In genomic region chr18:49849331-49850217, GRCh38 we compare ENCODE assay signal across 9 cellular contexts. TPM values are rescaled to one million over a fixed set of nuclear protein-coding genes. Genes with fewer than 3 reads are reported as not detected.
DNase-seq lines count a peak whose midpoint lies in the region; ATAC-seq and TF ChIP-seq lines count a peak whose summit lies in the region.
"Had no signal": no experiment of that assay in that cellular context is flagged by ENCODE, and none has a peak within 500 bp of the region (broad histone marks: within the 10 kb centered on the region; RNA-seq: fewer than 3 reads in every experiment).

No MANE protein-coding gene starts in this region.

- H3K9me3 ChIP-seq in esophagus squamous epithelium, result no peaks in the 10 kb centered on the region

- H3K9me3 Mint-ChIP-seq in activated CD4-positive, alpha-beta T cell treated with anti-CD3 and anti-CD28 coated beads, Interleukin-2, amount 10 ng/mL, durations not matched to agents 24 days and 14 days, result no peaks in the 10 kb centered on the region

- no peak for ATAC-seq in HG02973 (IDR thresholded peaks at IDR 0.05; ENCODE audit: unreplicated experiment)
- no peak for ATAC-seq in GM18868 (IDR thresholded peaks at IDR 0.05; ENCODE audit: unreplicated experiment)

- H3K36me3 Mint-ChIP-seq in activated CD4-positive, alpha-beta T cell treated with anti-CD3 and anti-CD28 coated beads, Interleukin-2, amount 10 ng/mL, durations not matched to agents 24 days and 14 days (ENCODE audit: low read depth), result no peaks in the 10 kb centered on the region

- peak overlapping the region in 3 of 4 donors; percentile 70 to 85 (median 72) for H3K27ac ChIP-seq in esophagus squamous epithelium
- H3K27ac ChIP-seq: KMS-11 had no signal

- H3K27ac Mint-ChIP-seq in activated CD4-positive, alpha-beta T cell treated with anti-CD3 and anti-CD28 coated beads, Interleukin-2, amount 10 ng/mL, durations not matched to agents 24 days and 14 days, result no peak overlapping the region

- H3K4me3 Mint-ChIP-seq in activated CD4-positive, alpha-beta T cell treated with anti-CD3 and anti-CD28 coated beads, Interleukin-2, amount 10 ng/mL, durations not matched to agents 24 days and 14 days, result no peak overlapping the region

- peaks cover 0 to 15% (median 10%) of the 10 kb centered on the region in 3 donors for H3K4me1 ChIP-seq in esophagus squamous epithelium

- peaks cover 0 to 49% (median 0%) of the 10 kb centered on the region in 3 donors for H3K36me3 ChIP-seq in esophagus squamous epithelium

- no peak for TF ChIP-seq POLR2A in esophagus squamous epithelium (IDR thresholded peaks at IDR 0.05)

- H3K27me3 ChIP-seq in esophagus squamous epithelium, result peaks cover 0 to 34% (median 0%) of the 10 kb centered on the region in 4 donors

- 51 to 54% methylated on average over 2 to 4 of the region's 14 CpGs for WGBS in esophagus squamous epithelium, 2 donors

- intact Hi-C loops in esophagus squamous epithelium (cut with DNase I) (loop anchor here (10.0 kb wide), 1 partner anchor 335 kb away; no protein-coding TSS in a partner anchor), posterior vena cava (cut with DNase I) (loop anchor here in 1 of 2 donors (5.0 kb wide), 2 partner anchors 72 to 337 kb away; no protein-coding TSS in a partner anchor)
- intact Hi-C loops in activated CD4-positive, alpha-beta T cell treated with anti-CD3 and anti-CD28 coated beads, Interleukin-2, amount 10 ng/mL, durations not matched to agents 24 days and 14 days (cut with micrococcal nuclease), result no loop called here

- peak; percentile 91 for DNase-seq in HCEC 1CT
- peak; percentile 80 to 82 for DNase-seq in NCI-H526 (lab: John Stamatoyannopoulos, UW)
- no peak for DNase-seq in esophagus squamous epithelium (lab: John Stamatoyannopoulos, UW)
- peak; percentile 83 for DNase-seq in posterior vena cava (ENCODE audit: low spot score)
- no peak for DNase-seq in activated naive CD4-positive, alpha-beta T cell treated with anti-CD3 and anti-CD28 coated beads, Interleukin-2, amount 50 U/mL, for 16 hours
- no peak for DNase-seq in activated CD4-positive, alpha-beta T cell treated with anti-CD3 and anti-CD28 coated beads, Interleukin-2, amount 10 ng/mL, durations not matched to agents 24 days and 14 days

- H3K27me3 Mint-ChIP-seq in activated CD4-positive, alpha-beta T cell treated with anti-CD3 and anti-CD28 coated beads, Interleukin-2, amount 10 ng/mL, durations not matched to agents 24 days and 14 days, result peaks cover 11% of the 10 kb centered on the region

- H3K4me3 ChIP-seq in esophagus squamous epithelium, result no peak overlapping the region

- peaks cover 4% of the 10 kb centered on the region for H3K4me1 Mint-ChIP-seq in activated CD4-positive, alpha-beta T cell treated with anti-CD3 and anti-CD28 coated beads, Interleukin-2, amount 10 ng/mL, durations not matched to agents 24 days and 14 days

- peak in 1 of 6 experiments; percentile 20 for TF ChIP-seq CTCF in esophagus squamous epithelium (IDR thresholded peaks at IDR 0.05)

RNA-seq across cellular contexts. Expression of gene ACAA2, which starts 36.2 kb away (rescaled TPM):
- total RNA-seq in esophagus squamous epithelium (10 to 100 TPM in 2 of 4 donors, 1 to 10 TPM in 2; 6.8 to 43.6 (median 15.9) TPM), posterior vena cava (10 to 100 TPM; 32.1 to 42.7 TPM)
- total RNA-seq in activated CD4-positive, alpha-beta T cell treated with anti-CD3 and anti-CD28 coated beads, Interleukin-2, amount 10 ng/mL, durations not matched to agents 24 days and 14 days, result 69.7 and 72.1 TPM in 2 replicates

Comparison
In these comparisons a context has a peak if more than half of its experiments do, and no peak if none do; other contexts are left out.
1. DNase-seq: peak in HCEC 1CT (single experiment), NCI-H526 (2 of 2) and posterior vena cava (single experiment); none in esophagus squamous epithelium (single experiment), activated naive CD4-positive, alpha-beta T cell treated with anti-CD3 and anti-CD28 coated beads, Interleukin-2, amount 50 U/mL, for 16 hours (single experiment) and activated CD4-positive, alpha-beta T cell treated with anti-CD3 and anti-CD28 coated beads, Interleukin-2, amount 10 ng/mL, durations not matched to agents 24 days and 14 days (single experiment).